In the genomic region with DNA sequence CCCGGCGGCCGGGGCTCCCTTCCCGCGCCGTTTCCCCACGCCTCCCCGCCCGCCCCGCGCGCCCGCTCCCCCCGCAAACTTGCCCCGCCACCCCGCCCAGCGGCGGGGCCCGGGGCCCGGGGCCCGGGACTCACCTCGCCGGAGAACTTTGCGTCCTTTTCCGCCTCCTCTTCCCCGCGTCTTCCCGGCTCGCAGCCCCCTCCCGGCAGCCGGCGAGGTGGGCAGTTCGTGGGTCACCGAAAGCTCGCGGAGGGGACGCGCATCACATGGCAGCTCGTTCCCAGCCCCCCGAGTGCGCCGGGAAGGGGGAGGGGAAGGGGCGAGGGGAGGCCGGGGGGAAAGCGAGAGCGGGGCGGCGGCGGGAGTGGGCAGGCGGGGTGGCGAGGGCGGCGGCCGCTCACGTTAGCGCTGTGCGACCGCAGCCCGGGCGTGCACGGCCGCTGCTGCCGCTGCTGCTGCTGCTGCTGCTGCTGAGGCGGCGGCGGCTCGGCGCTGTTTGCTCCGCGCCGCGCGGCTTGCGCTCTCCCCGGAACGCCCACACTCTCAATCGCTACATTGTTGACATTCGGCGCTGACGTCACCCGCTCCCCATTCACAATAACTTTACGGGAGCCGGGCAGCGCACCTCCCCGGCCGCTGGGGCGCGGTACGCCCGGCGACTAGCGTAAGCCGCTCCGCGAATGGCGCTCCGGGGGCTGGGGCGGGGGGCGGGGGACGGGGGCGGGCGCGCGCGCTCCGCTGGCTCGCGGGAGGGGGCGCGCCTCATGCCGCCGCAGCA, we compare ENCODE assay signal across 1 cellular context.
TF ChIP-seq lines count a peak whose summit lies in the region.

A gene (minus strand): TSS at position 498 of the 778 bp plus-strand sequence. CDS start 287,999 bp downstream, outside the sequence.

TF ChIP-seq in HepG2, 621 proteins besides CTCF, POLR2A, EP300 and RAD21 (continued from another document and continues in another):
- TF ChIP-seq, protein P1, sequence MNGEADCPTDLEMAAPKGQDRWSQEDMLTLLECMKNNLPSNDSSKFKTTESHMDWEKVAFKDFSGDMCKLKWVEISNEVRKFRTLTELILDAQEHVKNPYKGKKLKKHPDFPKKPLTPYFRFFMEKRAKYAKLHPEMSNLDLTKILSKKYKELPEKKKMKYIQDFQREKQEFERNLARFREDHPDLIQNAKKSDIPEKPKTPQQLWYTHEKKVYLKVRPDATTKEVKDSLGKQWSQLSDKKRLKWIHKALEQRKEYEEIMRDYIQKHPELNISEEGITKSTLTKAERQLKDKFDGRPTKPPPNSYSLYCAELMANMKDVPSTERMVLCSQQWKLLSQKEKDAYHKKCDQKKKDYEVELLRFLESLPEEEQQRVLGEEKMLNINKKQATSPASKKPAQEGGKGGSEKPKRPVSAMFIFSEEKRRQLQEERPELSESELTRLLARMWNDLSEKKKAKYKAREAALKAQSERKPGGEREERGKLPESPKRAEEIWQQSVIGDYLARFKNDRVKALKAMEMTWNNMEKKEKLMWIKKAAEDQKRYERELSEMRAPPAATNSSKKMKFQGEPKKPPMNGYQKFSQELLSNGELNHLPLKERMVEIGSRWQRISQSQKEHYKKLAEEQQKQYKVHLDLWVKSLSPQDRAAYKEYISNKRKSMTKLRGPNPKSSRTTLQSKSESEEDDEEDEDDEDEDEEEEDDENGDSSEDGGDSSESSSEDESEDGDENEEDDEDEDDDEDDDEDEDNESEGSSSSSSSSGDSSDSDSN (CRISPR knock-in tag; IDR thresholded peaks at IDR 0.05), result peak; percentile 41; the same call in 1 of the 2 replicates
- TF ChIP-seq BCL6 (CRISPR knock-in tag; IDR thresholded peaks at IDR 0.05) (peak; percentile 25; the same call in 1 of the 2 replicates), XRCC5 (optimal IDR thresholded peaks at IDR 0.05; ENCODE audit: low read length) (peak; percentile 24), CREB1 (IDR thresholded peaks at IDR 0.05) (peak; percentile 87), CREB1 (CRISPR knock-in tag; IDR thresholded peaks at IDR 0.05) (peak; percentile 44; the same call in 1 of the 2 replicates), KMT2A (CRISPR knock-in tag; IDR thresholded peaks at IDR 0.05) (no peak), HNRNPLL (IDR thresholded peaks at IDR 0.05; ENCODE audit: low read depth, low read length, poor library complexity, severe bottlenecking) (peak; percentile 98), HMGA1 (CRISPR knock-in tag; conservative IDR thresholded peaks at IDR 0.05) (no peak), ZNF746 (CRISPR knock-in tag; IDR thresholded peaks at IDR 0.05) (no peak), ZFP36 (IDR thresholded peaks at IDR 0.05; ENCODE audit: borderline replicate concordance, low read depth, low read length, partially characterized antibody) (no peak), BORCS8-MEF2B (CRISPR knock-in tag; IDR thresholded peaks at IDR 0.05) (no peak), ARNT2 (CRISPR knock-in tag; IDR thresholded peaks at IDR 0.05; ENCODE audit: low read depth) (no peak), TCF12 (IDR thresholded peaks at IDR 0.05) (no peak), TCF12 (CRISPR knock-in tag; IDR thresholded peaks at IDR 0.05) (no peak), SAP130 (CRISPR knock-in tag; IDR thresholded peaks at IDR 0.05; ENCODE audit: low read depth) (peak; percentile 25; the same call in 1 of the 2 replicates), GABPB1 (CRISPR knock-in tag; IDR thresholded peaks at IDR 0.05) (peak; percentile 48; the same call in 1 of the 2 replicates), FOXK2 (IDR thresholded peaks at IDR 0.05) (no peak), ZNF343 (CRISPR knock-in tag; IDR thresholded peaks at IDR 0.05) (no peak), ZSCAN25 (CRISPR knock-in tag; IDR thresholded peaks at IDR 0.05) (no peak), ATF7 (IDR thresholded peaks at IDR 0.05) (peak; percentile 32; the same call in 1 of the 2 replicates), ATF7 (CRISPR knock-in tag; IDR thresholded peaks at IDR 0.05) (no peak), FOXA3 (CRISPR knock-in tag; IDR thresholded peaks at IDR 0.05) (peak; percentile 45; the same call in 1 of the 2 replicates), IRF2 (CRISPR knock-in tag; IDR thresholded peaks at IDR 0.05) (no peak), ATF1 (CRISPR knock-in tag; IDR thresholded peaks at IDR 0.05) (no peak), FOXA1 (IDR thresholded peaks at IDR 0.05) (no peak), FOXA1 (CRISPR knock-in tag; IDR thresholded peaks at IDR 0.05) (peak; percentile 77)
- TF ChIP-seq, protein P2, sequence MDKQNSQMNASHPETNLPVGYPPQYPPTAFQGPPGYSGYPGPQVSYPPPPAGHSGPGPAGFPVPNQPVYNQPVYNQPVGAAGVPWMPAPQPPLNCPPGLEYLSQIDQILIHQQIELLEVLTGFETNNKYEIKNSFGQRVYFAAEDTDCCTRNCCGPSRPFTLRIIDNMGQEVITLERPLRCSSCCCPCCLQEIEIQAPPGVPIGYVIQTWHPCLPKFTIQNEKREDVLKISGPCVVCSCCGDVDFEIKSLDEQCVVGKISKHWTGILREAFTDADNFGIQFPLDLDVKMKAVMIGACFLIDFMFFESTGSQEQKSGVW (CRISPR knock-in tag; IDR thresholded peaks at IDR 0.05; ENCODE audit: borderline replicate concordance), result no peak
- TF ChIP-seq, protein P3, sequence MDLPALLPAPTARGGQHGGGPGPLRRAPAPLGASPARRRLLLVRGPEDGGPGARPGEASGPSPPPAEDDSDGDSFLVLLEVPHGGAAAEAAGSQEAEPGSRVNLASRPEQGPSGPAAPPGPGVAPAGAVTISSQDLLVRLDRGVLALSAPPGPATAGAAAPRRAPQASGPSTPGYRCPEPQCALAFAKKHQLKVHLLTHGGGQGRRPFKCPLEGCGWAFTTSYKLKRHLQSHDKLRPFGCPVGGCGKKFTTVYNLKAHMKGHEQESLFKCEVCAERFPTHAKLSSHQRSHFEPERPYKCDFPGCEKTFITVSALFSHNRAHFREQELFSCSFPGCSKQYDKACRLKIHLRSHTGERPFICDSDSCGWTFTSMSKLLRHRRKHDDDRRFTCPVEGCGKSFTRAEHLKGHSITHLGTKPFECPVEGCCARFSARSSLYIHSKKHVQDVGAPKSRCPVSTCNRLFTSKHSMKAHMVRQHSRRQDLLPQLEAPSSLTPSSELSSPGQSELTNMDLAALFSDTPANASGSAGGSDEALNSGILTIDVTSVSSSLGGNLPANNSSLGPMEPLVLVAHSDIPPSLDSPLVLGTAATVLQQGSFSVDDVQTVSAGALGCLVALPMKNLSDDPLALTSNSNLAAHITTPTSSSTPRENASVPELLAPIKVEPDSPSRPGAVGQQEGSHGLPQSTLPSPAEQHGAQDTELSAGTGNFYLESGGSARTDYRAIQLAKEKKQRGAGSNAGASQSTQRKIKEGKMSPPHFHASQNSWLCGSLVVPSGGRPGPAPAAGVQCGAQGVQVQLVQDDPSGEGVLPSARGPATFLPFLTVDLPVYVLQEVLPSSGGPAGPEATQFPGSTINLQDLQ (CRISPR knock-in tag; IDR thresholded peaks at IDR 0.05), result no peak
- TF ChIP-seq, protein P4, sequence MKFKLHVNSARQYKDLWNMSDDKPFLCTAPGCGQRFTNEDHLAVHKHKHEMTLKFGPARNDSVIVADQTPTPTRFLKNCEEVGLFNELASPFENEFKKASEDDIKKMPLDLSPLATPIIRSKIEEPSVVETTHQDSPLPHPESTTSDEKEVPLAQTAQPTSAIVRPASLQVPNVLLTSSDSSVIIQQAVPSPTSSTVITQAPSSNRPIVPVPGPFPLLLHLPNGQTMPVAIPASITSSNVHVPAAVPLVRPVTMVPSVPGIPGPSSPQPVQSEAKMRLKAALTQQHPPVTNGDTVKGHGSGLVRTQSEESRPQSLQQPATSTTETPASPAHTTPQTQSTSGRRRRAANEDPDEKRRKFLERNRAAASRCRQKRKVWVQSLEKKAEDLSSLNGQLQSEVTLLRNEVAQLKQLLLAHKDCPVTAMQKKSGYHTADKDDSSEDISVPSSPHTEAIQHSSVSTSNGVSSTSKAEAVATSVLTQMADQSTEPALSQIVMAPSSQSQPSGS (CRISPR knock-in tag; IDR thresholded peaks at IDR 0.05), result peak; percentile 59; the same call in 1 of the 2 replicates
- TF ChIP-seq, protein P5, sequence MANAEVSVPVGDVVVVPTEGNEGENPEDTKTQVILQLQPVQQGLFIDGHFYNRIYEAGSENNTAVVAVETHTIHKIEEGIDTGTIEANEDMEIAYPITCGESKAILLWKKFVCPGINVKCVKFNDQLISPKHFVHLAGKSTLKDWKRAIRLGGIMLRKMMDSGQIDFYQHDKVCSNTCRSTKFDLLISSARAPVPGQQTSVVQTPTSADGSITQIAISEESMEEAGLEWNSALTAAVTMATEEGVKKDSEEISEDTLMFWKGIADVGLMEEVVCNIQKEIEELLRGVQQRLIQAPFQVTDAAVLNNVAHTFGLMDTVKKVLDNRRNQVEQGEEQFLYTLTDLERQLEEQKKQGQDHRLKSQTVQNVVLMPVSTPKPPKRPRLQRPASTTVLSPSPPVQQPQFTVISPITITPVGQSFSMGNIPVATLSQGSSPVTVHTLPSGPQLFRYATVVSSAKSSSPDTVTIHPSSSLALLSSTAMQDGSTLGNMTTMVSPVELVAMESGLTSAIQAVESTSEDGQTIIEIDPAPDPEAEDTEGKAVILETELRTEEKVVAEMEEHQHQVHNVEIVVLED (CRISPR knock-in tag; IDR thresholded peaks at IDR 0.05; ENCODE audit: borderline replicate concordance), result no peak
- TF ChIP-seq, protein P6, sequence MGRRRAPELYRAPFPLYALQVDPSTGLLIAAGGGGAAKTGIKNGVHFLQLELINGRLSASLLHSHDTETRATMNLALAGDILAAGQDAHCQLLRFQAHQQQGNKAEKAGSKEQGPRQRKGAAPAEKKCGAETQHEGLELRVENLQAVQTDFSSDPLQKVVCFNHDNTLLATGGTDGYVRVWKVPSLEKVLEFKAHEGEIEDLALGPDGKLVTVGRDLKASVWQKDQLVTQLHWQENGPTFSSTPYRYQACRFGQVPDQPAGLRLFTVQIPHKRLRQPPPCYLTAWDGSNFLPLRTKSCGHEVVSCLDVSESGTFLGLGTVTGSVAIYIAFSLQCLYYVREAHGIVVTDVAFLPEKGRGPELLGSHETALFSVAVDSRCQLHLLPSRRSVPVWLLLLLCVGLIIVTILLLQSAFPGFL (CRISPR knock-in tag; IDR thresholded peaks at IDR 0.05), result no peak
- TF ChIP-seq, protein P7, sequence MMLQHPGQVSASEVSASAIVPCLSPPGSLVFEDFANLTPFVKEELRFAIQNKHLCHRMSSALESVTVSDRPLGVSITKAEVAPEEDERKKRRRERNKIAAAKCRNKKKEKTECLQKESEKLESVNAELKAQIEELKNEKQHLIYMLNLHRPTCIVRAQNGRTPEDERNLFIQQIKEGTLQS (CRISPR knock-in tag; IDR thresholded peaks at IDR 0.05), result peak; percentile 85
- TF ChIP-seq, protein P8, sequence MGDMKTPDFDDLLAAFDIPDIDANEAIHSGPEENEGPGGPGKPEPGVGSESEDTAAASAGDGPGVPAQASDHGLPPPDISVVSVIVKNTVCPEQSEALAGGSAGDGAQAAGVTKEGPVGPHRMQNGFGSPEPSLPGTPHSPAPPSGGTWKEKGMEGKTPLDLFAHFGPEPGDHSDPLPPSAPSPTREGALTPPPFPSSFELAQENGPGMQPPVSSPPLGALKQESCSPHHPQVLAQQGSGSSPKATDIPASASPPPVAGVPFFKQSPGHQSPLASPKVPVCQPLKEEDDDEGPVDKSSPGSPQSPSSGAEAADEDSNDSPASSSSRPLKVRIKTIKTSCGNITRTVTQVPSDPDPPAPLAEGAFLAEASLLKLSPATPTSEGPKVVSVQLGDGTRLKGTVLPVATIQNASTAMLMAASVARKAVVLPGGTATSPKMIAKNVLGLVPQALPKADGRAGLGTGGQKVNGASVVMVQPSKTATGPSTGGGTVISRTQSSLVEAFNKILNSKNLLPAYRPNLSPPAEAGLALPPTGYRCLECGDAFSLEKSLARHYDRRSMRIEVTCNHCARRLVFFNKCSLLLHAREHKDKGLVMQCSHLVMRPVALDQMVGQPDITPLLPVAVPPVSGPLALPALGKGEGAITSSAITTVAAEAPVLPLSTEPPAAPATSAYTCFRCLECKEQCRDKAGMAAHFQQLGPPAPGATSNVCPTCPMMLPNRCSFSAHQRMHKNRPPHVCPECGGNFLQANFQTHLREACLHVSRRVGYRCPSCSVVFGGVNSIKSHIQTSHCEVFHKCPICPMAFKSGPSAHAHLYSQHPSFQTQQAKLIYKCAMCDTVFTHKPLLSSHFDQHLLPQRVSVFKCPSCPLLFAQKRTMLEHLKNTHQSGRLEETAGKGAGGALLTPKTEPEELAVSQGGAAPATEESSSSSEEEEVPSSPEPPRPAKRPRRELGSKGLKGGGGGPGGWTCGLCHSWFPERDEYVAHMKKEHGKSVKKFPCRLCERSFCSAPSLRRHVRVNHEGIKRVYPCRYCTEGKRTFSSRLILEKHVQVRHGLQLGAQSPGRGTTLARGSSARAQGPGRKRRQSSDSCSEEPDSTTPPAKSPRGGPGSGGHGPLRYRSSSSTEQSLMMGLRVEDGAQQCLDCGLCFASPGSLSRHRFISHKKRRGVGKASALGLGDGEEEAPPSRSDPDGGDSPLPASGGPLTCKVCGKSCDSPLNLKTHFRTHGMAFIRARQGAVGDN (CRISPR knock-in tag; IDR thresholded peaks at IDR 0.05), result 0 out of 2 replicates have a peak, but pooled peaks have one; percentile 24
- TF ChIP-seq, protein P9, sequence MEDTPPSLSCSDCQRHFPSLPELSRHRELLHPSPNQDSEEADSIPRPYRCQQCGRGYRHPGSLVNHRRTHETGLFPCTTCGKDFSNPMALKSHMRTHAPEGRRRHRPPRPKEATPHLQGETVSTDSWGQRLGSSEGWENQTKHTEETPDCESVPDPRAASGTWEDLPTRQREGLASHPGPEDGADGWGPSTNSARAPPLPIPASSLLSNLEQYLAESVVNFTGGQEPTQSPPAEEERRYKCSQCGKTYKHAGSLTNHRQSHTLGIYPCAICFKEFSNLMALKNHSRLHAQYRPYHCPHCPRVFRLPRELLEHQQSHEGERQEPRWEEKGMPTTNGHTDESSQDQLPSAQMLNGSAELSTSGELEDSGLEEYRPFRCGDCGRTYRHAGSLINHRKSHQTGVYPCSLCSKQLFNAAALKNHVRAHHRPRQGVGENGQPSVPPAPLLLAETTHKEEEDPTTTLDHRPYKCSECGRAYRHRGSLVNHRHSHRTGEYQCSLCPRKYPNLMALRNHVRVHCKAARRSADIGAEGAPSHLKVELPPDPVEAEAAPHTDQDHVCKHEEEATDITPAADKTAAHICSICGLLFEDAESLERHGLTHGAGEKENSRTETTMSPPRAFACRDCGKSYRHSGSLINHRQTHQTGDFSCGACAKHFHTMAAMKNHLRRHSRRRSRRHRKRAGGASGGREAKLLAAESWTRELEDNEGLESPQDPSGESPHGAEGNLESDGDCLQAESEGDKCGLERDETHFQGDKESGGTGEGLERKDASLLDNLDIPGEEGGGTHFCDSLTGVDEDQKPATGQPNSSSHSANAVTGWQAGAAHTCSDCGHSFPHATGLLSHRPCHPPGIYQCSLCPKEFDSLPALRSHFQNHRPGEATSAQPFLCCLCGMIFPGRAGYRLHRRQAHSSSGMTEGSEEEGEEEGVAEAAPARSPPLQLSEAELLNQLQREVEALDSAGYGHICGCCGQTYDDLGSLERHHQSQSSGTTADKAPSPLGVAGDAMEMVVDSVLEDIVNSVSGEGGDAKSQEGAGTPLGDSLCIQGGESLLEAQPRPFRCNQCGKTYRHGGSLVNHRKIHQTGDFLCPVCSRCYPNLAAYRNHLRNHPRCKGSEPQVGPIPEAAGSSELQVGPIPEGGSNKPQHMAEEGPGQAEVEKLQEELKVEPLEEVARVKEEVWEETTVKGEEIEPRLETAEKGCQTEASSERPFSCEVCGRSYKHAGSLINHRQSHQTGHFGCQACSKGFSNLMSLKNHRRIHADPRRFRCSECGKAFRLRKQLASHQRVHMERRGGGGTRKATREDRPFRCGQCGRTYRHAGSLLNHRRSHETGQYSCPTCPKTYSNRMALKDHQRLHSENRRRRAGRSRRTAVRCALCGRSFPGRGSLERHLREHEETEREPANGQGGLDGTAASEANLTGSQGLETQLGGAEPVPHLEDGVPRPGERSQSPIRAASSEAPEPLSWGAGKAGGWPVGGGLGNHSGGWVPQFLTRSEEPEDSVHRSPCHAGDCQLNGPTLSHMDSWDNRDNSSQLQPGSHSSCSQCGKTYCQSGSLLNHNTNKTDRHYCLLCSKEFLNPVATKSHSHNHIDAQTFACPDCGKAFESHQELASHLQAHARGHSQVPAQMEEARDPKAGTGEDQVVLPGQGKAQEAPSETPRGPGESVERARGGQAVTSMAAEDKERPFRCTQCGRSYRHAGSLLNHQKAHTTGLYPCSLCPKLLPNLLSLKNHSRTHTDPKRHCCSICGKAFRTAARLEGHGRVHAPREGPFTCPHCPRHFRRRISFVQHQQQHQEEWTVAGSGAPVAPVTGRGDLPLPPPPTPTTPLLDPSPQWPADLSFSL (CRISPR knock-in tag; IDR thresholded peaks at IDR 0.05), result no peak
